ENCODE assay signal across 10 cellular contexts in genomic region chr4:139550724-139551429, GRCh38. TPM values are rescaled to one million over a fixed set of nuclear protein-coding genes. Genes with fewer than 3 reads are reported as not detected.
A peak's percentile ranks its signal among the peaks of the same experiment; 100 is the strongest.
DNase-seq lines count a peak whose midpoint lies in the region; ATAC-seq and TF ChIP-seq lines count a peak whose summit lies in the region.
"Had no signal": no experiment of that assay in that cellular context is flagged by ENCODE, and none has a peak within 500 bp of the region (broad histone marks: within the 10 kb centered on the region; RNA-seq: fewer than 3 reads in every experiment).

No MANE protein-coding gene starts in this region.

- H2AFZ ChIP-seq in Loucy (ENCODE audit: low read length), result no peak overlapping the region

- H3K27ac ChIP-seq in colonic mucosa (no peak overlapping the region), subcutaneous abdominal adipose tissue (ENCODE audit: low read depth, low read length) (peak overlapping the region; percentile 92)

- H3K27me3 ChIP-seq in Loucy (ENCODE audit: insufficient read depth, low read length, poor library complexity, severe bottlenecking) (no peaks in the 10 kb centered on the region), colonic mucosa (no peaks in the 10 kb centered on the region), subcutaneous abdominal adipose tissue (ENCODE audit: control insufficient read depth in 5 of 5, insufficient read depth in 4 of 5, low read length in 5 of 5) (no peaks in the 10 kb centered on the region)

- ATAC-seq in HG02981 (IDR thresholded peaks at IDR 0.05; ENCODE audit: unreplicated experiment) (no peak), esophagus mucosa (no peak)

- H3K36me3 ChIP-seq in Loucy (ENCODE audit: insufficient read depth, low read length) (peaks cover 18% of the 10 kb centered on the region), colonic mucosa (no peaks in the 10 kb centered on the region), subcutaneous abdominal adipose tissue (ENCODE audit: control insufficient read depth in 5 of 5, insufficient read depth in 5 of 5, low read length in 5 of 5) (peaks cover 5 to 13% (median 11%) of the 10 kb centered on the region in 5 donors)

- no peak overlapping the region for H3K9ac ChIP-seq in Loucy (ENCODE audit: low read depth, low read length, poor library complexity, severe bottlenecking)
- no peak overlapping the region for H3K9ac ChIP-seq in colonic mucosa (ENCODE audit: low read depth in 2 of 2, low read length in 2 of 2)
- peak overlapping the region in 3 of 5 donors; percentile 28 to 68 (median 31) for H3K9ac ChIP-seq in subcutaneous abdominal adipose tissue (ENCODE audit: low read length in 5 of 5)
- H3K9ac ChIP-seq: SK-N-SH had no signal

- intact Hi-C loops in colonic mucosa (cut with DNase I), result no loop called here

- H3F3A ChIP-seq in Loucy (ENCODE audit: low read depth), result no peaks in the 10 kb centered on the region

- peak overlapping the region; percentile 47 for H3K4me3 ChIP-seq in Loucy (ENCODE audit: low read length, poor library complexity, severe bottlenecking)
- H3K4me3 ChIP-seq in colonic mucosa, result no peak overlapping the region
- peak overlapping the region in 3 of 5 donors; percentile 19 to 37 (median 24) for H3K4me3 ChIP-seq in subcutaneous abdominal adipose tissue (ENCODE audit: low read depth in 1 of 5, low read length in 5 of 5)

- H3K9me3 ChIP-seq in Loucy (ENCODE audit: insufficient read depth, low read depth, low read length) (no peaks in the 10 kb centered on the region), colonic mucosa (no peaks in the 10 kb centered on the region), subcutaneous abdominal adipose tissue (ENCODE audit: control insufficient read depth in 5 of 5, low read length in 5 of 5) (no peaks in the 10 kb centered on the region)
- H3K9me3 ChIP-seq: SK-N-SH had no signal

- H3K4me1 ChIP-seq in Loucy (ENCODE audit: insufficient read depth, low read length, poor library complexity, severe bottlenecking) (peaks cover 53% of the 10 kb centered on the region), colonic mucosa (no peaks in the 10 kb centered on the region), subcutaneous abdominal adipose tissue (ENCODE audit: control insufficient read depth in 5 of 5, insufficient read depth in 5 of 5, low read length in 5 of 5) (peaks cover 9 to 60% (median 52%) of the 10 kb centered on the region in 5 donors)

- H3K4me2 ChIP-seq in Loucy (ENCODE audit: low read depth, low read length, poor library complexity, severe bottlenecking), result peak overlapping the region; percentile 60
- H3K4me2 ChIP-seq: SK-N-SH had no signal

- TF ChIP-seq CTCF in Loucy (conservative IDR thresholded peaks at IDR 0.05; ENCODE audit: low read length) (no peak), colonic mucosa (IDR thresholded peaks at IDR 0.05) (no peak)

- H3K9me2 ChIP-seq in Loucy (replicated peaks; ENCODE audit: low read depth, low read length), result no peaks in the 10 kb centered on the region
- H3K9me2 ChIP-seq: SK-N-SH had no signal

- peak; percentile 23 for DNase-seq in colonic mucosa
- DNase-seq in islet precursor cell, result peak; percentile 84
- DNase-seq in activated gamma-delta T cell treated with Interleukin-2 at 50 U/mL for 16 hours, result no peak
- DNase-seq: GDM1, NCI-H2171, SK-N-SH had no signal

- peaks cover 66% of the 10 kb centered on the region for H4K20me1 ChIP-seq in Loucy (ENCODE audit: insufficient read depth, low read length, poor library complexity, severe bottlenecking)

- peaks cover 95% of the 10 kb centered on the region for H3K79me2 ChIP-seq in Loucy (ENCODE audit: insufficient read depth, low read length)

RNA-seq across cellular contexts. Expression of gene SETD7, which starts 5.1 kb away (rescaled TPM):
- total RNA-seq in colonic mucosa, result 10 to 100 TPM; 25.5 to 29.5 TPM
- total RNA-seq in esophagus mucosa, result 19.9 TPM

Comparison
In these comparisons a context has a peak if more than half of its experiments do, and no peak if none do; other contexts are left out.
1. H3K9ac ChIP-seq: peak in subcutaneous abdominal adipose tissue (3 of 5); none in Loucy (single experiment) and colonic mucosa (0 of 2).